35 cellular contexts compared by ENCODE assay signal in genomic region chr4:144721994-144722393, GRCh38.
"Had no signal": no experiment of that assay in that cellular context is flagged by ENCODE, and none has a peak within 500 bp of the region (broad histone marks: within the 10 kb centered on the region; RNA-seq: fewer than 3 reads in every experiment).

No MANE protein-coding gene starts in this region.

- H3K4me1 ChIP-seq: ascending aorta, Peyer's patch had no signal

- H3K4me1 Mint-ChIP-seq: activated CD4-positive, alpha-beta memory T cell treated with anti-CD3 and anti-CD28 coated beads, Interleukin-2, amount 10 ng/mL, durations not matched to agents 7 days and 5 days; activated CD8-positive, alpha-beta memory T cell treated with anti-CD3 and anti-CD28 coated beads, Interleukin-2, amount 10 ng/mL, durations not matched to agents 7 days and 5 days; activated naive CD8-positive, alpha-beta T cell treated with anti-CD3 and anti-CD28 coated beads for 36 hours; activated T-helper 17 cell treated with anti-CD3 and anti-CD28 coated beads, Interleukin-2, amount 50 U/mL, for 72 hours; T-cell; T-helper 17 cell had no signal

- H3K9me3 ChIP-seq: ascending aorta, Peyer's patch had no signal

- H3K36me3 Mint-ChIP-seq: activated CD8-positive, alpha-beta memory T cell treated with anti-CD3 and anti-CD28 coated beads, Interleukin-2, amount 10 ng/mL, durations not matched to agents 7 days and 5 days; activated naive CD8-positive, alpha-beta T cell treated with anti-CD3 and anti-CD28 coated beads for 36 hours; T-cell had no signal

- H3K27me3 Mint-ChIP-seq: activated CD4-positive, alpha-beta memory T cell treated with anti-CD3 and anti-CD28 coated beads, Interleukin-2, amount 10 ng/mL, durations not matched to agents 7 days and 5 days; activated CD8-positive, alpha-beta memory T cell treated with anti-CD3 and anti-CD28 coated beads, Interleukin-2, amount 10 ng/mL, durations not matched to agents 7 days and 5 days; activated naive CD8-positive, alpha-beta T cell treated with anti-CD3 and anti-CD28 coated beads for 36 hours; activated T-helper 17 cell treated with anti-CD3 and anti-CD28 coated beads, Interleukin-2, amount 50 U/mL, for 72 hours; T-cell had no signal

- H3K4me3 Mint-ChIP-seq: activated CD4-positive, alpha-beta memory T cell treated with anti-CD3 and anti-CD28 coated beads, Interleukin-2, amount 10 ng/mL, durations not matched to agents 7 days and 5 days; activated CD8-positive, alpha-beta memory T cell treated with anti-CD3 and anti-CD28 coated beads, Interleukin-2, amount 10 ng/mL, durations not matched to agents 7 days and 5 days; activated naive CD8-positive, alpha-beta T cell treated with anti-CD3 and anti-CD28 coated beads for 36 hours; activated T-cell treated with anti-CD3 and anti-CD28 coated beads, Interleukin-2, amount 50 U/mL, for 72 hours; activated T-helper 17 cell treated with anti-CD3 and anti-CD28 coated beads, Interleukin-2, amount 50 U/mL, for 72 hours; T-cell; T-helper 17 cell had no signal

- H3K4me3 ChIP-seq: ascending aorta, cardiac muscle cell, Peyer's patch had no signal

- H3K27me3 ChIP-seq: ascending aorta, cardiac muscle cell, Peyer's patch had no signal

- H3K9me3 Mint-ChIP-seq: activated CD4-positive, alpha-beta memory T cell treated with anti-CD3 and anti-CD28 coated beads, Interleukin-2, amount 10 ng/mL, durations not matched to agents 7 days and 5 days; activated naive CD8-positive, alpha-beta T cell treated with anti-CD3 and anti-CD28 coated beads for 36 hours; activated T-cell treated with anti-CD3 and anti-CD28 coated beads, Interleukin-2, amount 50 U/mL, for 72 hours; activated T-helper 17 cell treated with anti-CD3 and anti-CD28 coated beads, Interleukin-2, amount 50 U/mL, for 72 hours; T-cell had no signal

- ATAC-seq: activated CD8-positive, alpha-beta memory T cell treated with anti-CD3 and anti-CD28 coated beads, Interleukin-2, amount 10 ng/mL, durations not matched to agents 7 days and 5 days; activated T-cell treated with anti-CD3 and anti-CD28 coated beads, Interleukin-2, amount 50 U/mL, for 72 hours; activated T-helper 17 cell treated with anti-CD3 and anti-CD28 coated beads, Interleukin-2, amount 50 U/mL, for 72 hours; Right ventricle myocardium inferior; SK-N-SH treated with all-trans-retinoic acid at 6 μM for 48 hours; T-cell; T-helper 17 cell had no signal

- H3K36me3 ChIP-seq: ascending aorta, cardiac muscle cell, Peyer's patch, WERI-Rb-1 had no signal

- DNase-seq: activated CD4-positive, alpha-beta memory T cell treated with anti-CD3 and anti-CD28 coated beads, Interleukin-2, amount 10 ng/mL, durations not matched to agents 7 days and 5 days; activated CD4-positive, alpha-beta T cell treated with anti-CD3 and anti-CD28 coated beads for 1 hour; activated CD4-positive, alpha-beta T cell treated with anti-CD3 and anti-CD28 coated beads for 48 hours; activated CD4-positive, CD25-positive, alpha-beta regulatory T cell; activated CD8-positive, alpha-beta memory T cell treated with anti-CD3 and anti-CD28 coated beads for 24 hours; activated CD8-positive, alpha-beta memory T cell treated with anti-CD3 and anti-CD28 coated beads, Interleukin-2, amount 10 ng/mL, durations not matched to agents 7 days and 5 days; activated effector memory CD4-positive, alpha-beta T cell treated with anti-CD3 and anti-CD28 coated beads, Interleukin-2, amount 50 U/mL, for 16 hours; activated naive CD4-positive, alpha-beta T cell; activated naive CD4-positive, alpha-beta T cell treated with anti-CD3 and anti-CD28 coated beads, Interleukin-2, amount 50 U/mL, for 16 hours; activated naive CD8-positive, alpha-beta T cell treated with anti-CD3 and anti-CD28 coated beads for 36 hours; activated T-cell treated with anti-CD3 and anti-CD28 coated beads, Interleukin-2, amount 50 U/mL, for 1 hour; activated T-cell treated with anti-CD3 and anti-CD28 coated beads, Interleukin-2, amount 50 U/mL, for 72 hours; amygdala; Kasumi-1; KG1; MM.1S; MV-4-11; NCI-H1092; NCI-H1436 treated with DMSO at 0.1 percent for 48 hours; NCI-H1694 treated with DMSO at 0.1 percent for 48 hours; NCI-H2029; NCI-H345; NCI-H524 treated with DMSO at 0.1 percent for 48 hours; Peyer's patch; SIG-M5; T-cell; T-helper 17 cell; T-helper 9 cell; WERI-Rb-1 had no signal

- H3K27ac ChIP-seq: ascending aorta, cardiac muscle cell, Peyer's patch, RWPE1, WERI-Rb-1 had no signal

- H3K27ac Mint-ChIP-seq: activated CD4-positive, alpha-beta memory T cell treated with anti-CD3 and anti-CD28 coated beads, Interleukin-2, amount 10 ng/mL, durations not matched to agents 7 days and 5 days; activated CD8-positive, alpha-beta memory T cell treated with anti-CD3 and anti-CD28 coated beads, Interleukin-2, amount 10 ng/mL, durations not matched to agents 7 days and 5 days; activated naive CD8-positive, alpha-beta T cell treated with anti-CD3 and anti-CD28 coated beads for 36 hours; activated T-cell treated with anti-CD3 and anti-CD28 coated beads, Interleukin-2, amount 50 U/mL, for 72 hours; activated T-helper 17 cell treated with anti-CD3 and anti-CD28 coated beads, Interleukin-2, amount 50 U/mL, for 72 hours; T-cell; T-helper 17 cell had no signal
